ENCODE assay signal across 8 cellular contexts in the genomic region with DNA sequence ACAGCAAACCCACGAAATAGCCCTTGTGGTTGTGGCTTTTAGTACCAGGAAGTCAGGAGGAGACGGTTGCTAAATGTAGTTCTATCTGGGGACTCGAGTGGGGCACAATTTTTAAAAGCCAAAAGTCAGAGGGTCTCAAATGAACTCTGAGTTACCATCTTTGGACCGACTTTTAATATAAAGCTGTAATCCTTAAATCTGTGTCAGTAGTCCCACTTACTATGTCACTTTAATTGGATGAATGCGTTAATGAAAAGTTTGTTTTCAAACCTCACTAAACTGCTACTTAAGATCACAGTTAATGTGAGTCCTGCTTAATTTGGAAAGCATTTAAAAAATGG.
DNase-seq lines count a peak whose midpoint lies in the region; ATAC-seq, FAIRE-seq and TF ChIP-seq lines count a peak whose summit lies in the region.
"Not testable (repeated sequence)": the region's sequence is repeated elsewhere in the genome, so short reads cannot be mapped to it uniquely, and the experiment has no call there.

No MANE protein-coding gene starts in this region.

- peak; percentile 10 for FAIRE-seq in RCC 7860 (lab: Jason Lieb, UNC)

- not testable (repeated sequence) for DNase-seq in CD14-positive monocyte (ENCODE audit: low spot score); RCC 7860 (ENCODE audit: low spot score); dorsolateral prefrontal cortex; iPS DF 6.9 (ENCODE audit: low read depth, low spot score); neural crest cell (ENCODE audit: low read depth, low spot score)
- peak; percentile 13 for DNase-seq in superior temporal gyrus (ENCODE audit: extremely low spot score)

- ATAC-seq in activated T-helper 17 cell treated with anti-CD3 and anti-CD28 coated beads, Interleukin-2, amount 50 U/mL, for 72 hours (replicated peaks): not testable (repeated sequence)

- H3K27ac Mint-ChIP-seq in CD14-positive monocyte; activated T-helper 17 cell treated with anti-CD3 and anti-CD28 coated beads, Interleukin-2, amount 50 U/mL, for 72 hours; neural crest cell (ENCODE audit: unreplicated experiment): not testable (repeated sequence)

- H3K9me3 ChIP-seq in HUES64 (ENCODE audit: insufficient read depth, low read depth, low read length); iPS DF 6.9 (ENCODE audit: control insufficient read depth, insufficient read depth, low read length): not testable (repeated sequence)

- TF ChIP-seq CTCF in CD14-positive monocyte (IDR thresholded peaks at IDR 0.05); dorsolateral prefrontal cortex (IDR thresholded peaks at IDR 0.05 in 54 of 56, conservative IDR thresholded peaks at IDR 0.05 in 2 of 56; ENCODE audit: low read depth in 1 of 56, partially characterized antibody in 56 of 56); neural crest cell (conservative IDR thresholded peaks at IDR 0.05): not testable (repeated sequence)

- intact Hi-C loops in CD14-positive monocyte (cut with micrococcal nuclease); dorsolateral prefrontal cortex (cut with DNase I): not testable (repeated sequence)

- not testable (repeated sequence) for H3K36me3 Mint-ChIP-seq in CD14-positive monocyte; activated T-helper 17 cell treated with anti-CD3 and anti-CD28 coated beads, Interleukin-2, amount 50 U/mL, for 72 hours (ENCODE audit: low read depth); neural crest cell (ENCODE audit: low read depth)

- H3K4me1 Mint-ChIP-seq in CD14-positive monocyte (peaks cover 12% of the 10 kb centered on the region), neural crest cell (peaks cover 27% of the 10 kb centered on the region)
- H3K4me1 Mint-ChIP-seq in activated T-helper 17 cell treated with anti-CD3 and anti-CD28 coated beads, Interleukin-2, amount 50 U/mL, for 72 hours: peaks cover 10% of the 10 kb centered on the region

- H3K9ac ChIP-seq in HUES64 (ENCODE audit: low read depth, low read length): not testable (repeated sequence)

- not testable (repeated sequence) for H3K27me3 Mint-ChIP-seq in CD14-positive monocyte (ENCODE audit: low read depth in 3 of 3); activated T-helper 17 cell treated with anti-CD3 and anti-CD28 coated beads, Interleukin-2, amount 50 U/mL, for 72 hours; neural crest cell (ENCODE audit: low read depth)

- H3K36me3 ChIP-seq in HUES64 (ENCODE audit: insufficient read depth, low read length); iPS DF 6.9 (ENCODE audit: control insufficient read depth, insufficient read depth, low read length): not testable (repeated sequence)

- H3K4me3 ChIP-seq in HUES64 (ENCODE audit: low read length) (peak overlapping the region; percentile 80), dorsolateral prefrontal cortex (peak overlapping the region in 53 of 59 donors; percentile 9 to 88 (median 75)), iPS DF 6.9 (ENCODE audit: low read length) (peak overlapping the region; percentile 23; the same call in 1 of the 2 replicates)

- not testable (repeated sequence) for H3K27me3 ChIP-seq in HUES64 (ENCODE audit: insufficient read depth, low read length); dorsolateral prefrontal cortex; iPS DF 6.9 (ENCODE audit: control insufficient read depth, insufficient read depth, low read length)

- not testable (repeated sequence) for H3K27ac ChIP-seq in HUES64 (ENCODE audit: low read depth, low read length); dorsolateral prefrontal cortex; iPS DF 6.9 (ENCODE audit: low read length)

- H3K4me3 Mint-ChIP-seq in CD14-positive monocyte (peak overlapping the region; percentile 67 to 68), neural crest cell (peak overlapping the region; percentile 81)
- H3K4me3 Mint-ChIP-seq in activated T-helper 17 cell treated with anti-CD3 and anti-CD28 coated beads, Interleukin-2, amount 50 U/mL, for 72 hours: peak overlapping the region; percentile 56

- not testable (repeated sequence) for H3K9me3 Mint-ChIP-seq in CD14-positive monocyte; activated T-helper 17 cell treated with anti-CD3 and anti-CD28 coated beads, Interleukin-2, amount 50 U/mL, for 72 hours; neural crest cell

- H3K4me1 ChIP-seq in HUES64 (ENCODE audit: insufficient read depth, low read length); iPS DF 6.9 (ENCODE audit: control insufficient read depth, insufficient read depth, low read length): not testable (repeated sequence)

- 6% methylated on average over 4 of the region's 5 CpGs for WGBS in HUES64
- WGBS in iPS DF 6.9 (ENCODE audit: insufficient coverage, insufficient read length): no CpG with 5 or more reads among the region's 5 CpGs

Comparison
In these comparisons a context has a peak if more than half of its experiments do, and no peak if none do; other contexts are left out.
1. H3K4me3 ChIP-seq: peak in every context shown above with its lines; median percentile 80 in HUES64; 75 in dorsolateral prefrontal cortex; 23 in iPS DF 6.9.